Comparison of ENCODE assay signal across 7 cellular contexts in genomic region chr3:115476472-115476871, GRCh38.
"Had no signal": no experiment of that assay in that cellular context is flagged by ENCODE, and none has a peak within 500 bp of the region (broad histone marks: within the 10 kb centered on the region; RNA-seq: fewer than 3 reads in every experiment).

No MANE protein-coding gene starts in this region.

- H3K4me3 ChIP-seq: GM23338 had no signal

- DNase-seq: H9, HCEC 1CT, IMR-90 had no signal

- H2AFZ ChIP-seq: GM23338 had no signal

- FAIRE-seq: H1, H54, HTR-8/SVneo had no signal

- H3K4me2 ChIP-seq: GM23338 had no signal
